ENCODE assay signal across 34 cellular contexts in the genomic region with DNA sequence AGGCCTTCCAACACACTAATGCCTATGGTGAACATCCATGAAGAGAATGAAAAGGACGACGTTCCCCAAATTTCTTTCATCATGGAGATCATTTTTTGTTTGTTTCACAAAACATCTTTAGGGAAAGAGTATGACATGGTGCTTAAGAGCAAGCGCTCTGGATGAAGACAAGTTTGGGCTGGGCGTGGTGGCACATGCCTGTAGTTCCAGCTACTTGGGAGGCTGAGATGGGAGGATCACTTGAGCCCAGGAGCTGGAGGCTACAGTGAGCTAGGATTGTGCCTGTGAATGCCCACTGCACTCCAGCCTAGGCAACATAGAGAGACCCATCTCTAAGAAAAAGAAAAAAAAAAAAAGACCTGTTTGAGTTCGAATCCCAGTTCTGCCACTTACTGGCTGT.
"Had no signal": no experiment of that assay in that cellular context is flagged by ENCODE, and none has a peak within 500 bp of the region (broad histone marks: within the 10 kb centered on the region; RNA-seq: fewer than 3 reads in every experiment).

No MANE protein-coding gene starts in this region.

- ATAC-seq: activated CD8-positive, alpha-beta T cell treated with anti-CD3 and anti-CD28 coated beads for 36 hours; activated naive CD4-positive, alpha-beta T cell treated with anti-CD3 and anti-CD28 coated beads, Interleukin-2, amount 50 U/mL, for 72 hours; activated T-cell treated with anti-CD3 and anti-CD28 coated beads, Interleukin-2, amount 50 U/mL, for 4 hours; activated T-cell treated with anti-CD3 and anti-CD28 coated beads, Interleukin-2, amount 50 U/mL, for 72 hours; activated T-helper 17 cell treated with anti-CD3 and anti-CD28 coated beads, Interleukin-2, amount 50 U/mL, for 72 hours; body of pancreas had no signal

- H3K27ac Mint-ChIP-seq: activated B cell treated with CpG ODN at 0.5 μM for 24 hours; activated CD4-positive, alpha-beta memory T cell treated with anti-CD3 and anti-CD28 coated beads for 36 hours; activated CD4-positive, alpha-beta T cell treated with anti-CD3 and anti-CD28 coated beads, Interleukin-2, amount 10 ng/mL, durations not matched to agents 24 days and 14 days; activated CD8-positive, alpha-beta T cell treated with anti-CD3 and anti-CD28 coated beads for 36 hours; activated naive CD4-positive, alpha-beta T cell treated with anti-CD3 and anti-CD28 coated beads for 36 hours; activated naive CD8-positive, alpha-beta T cell treated with anti-CD3 and anti-CD28 coated beads for 36 hours; activated T-cell treated with anti-CD3 and anti-CD28 coated beads, Interleukin-2, amount 50 U/mL, for 72 hours; activated T-helper 1 cell treated with anti-CD3 and anti-CD28 coated beads, Interleukin-12 subunit alpha, Interleukin-12 subunit beta, Interleukin-2, Interleukin-4 antibody, amounts not matched to agents 30 ng/mL and 10 ng/mL and 1 ng/mL, durations not matched to agents 14 hours and 24 hours and 36 hours; activated T-helper 17 cell treated with anti-CD3 and anti-CD28 coated beads, Interleukin-2, amount 50 U/mL, for 72 hours; T-helper 1 cell treated with Interleukin-12 subunit alpha and Interleukin-12 subunit beta and Interleukin-4 antibody, amounts not matched to agents 30 μg/mL and 1 μg/mL, for 36 hours; T-helper 2 cell treated with Interferon-gamma antibody and Interleukin-4, amounts not matched to agents 5 μg/mL and 100 μg/mL, for 36 hours had no signal

- H3K9me3 ChIP-seq: adrenal gland, body of pancreas had no signal

- H3K27me3 Mint-ChIP-seq: activated CD4-positive, alpha-beta T cell treated with anti-CD3 and anti-CD28 coated beads, Interleukin-2, amount 10 ng/mL, durations not matched to agents 24 days and 14 days; activated CD8-positive, alpha-beta T cell treated with anti-CD3 and anti-CD28 coated beads for 36 hours had no signal

- H3K9me3 Mint-ChIP-seq: activated CD4-positive, alpha-beta T cell treated with anti-CD3 and anti-CD28 coated beads, Interleukin-2, amount 10 ng/mL, durations not matched to agents 24 days and 14 days; activated CD8-positive, alpha-beta T cell treated with anti-CD3 and anti-CD28 coated beads for 36 hours; activated naive CD4-positive, alpha-beta T cell treated with anti-CD3 and anti-CD28 coated beads for 36 hours; activated naive CD4-positive, alpha-beta T cell treated with anti-CD3 and anti-CD28 coated beads, Interleukin-2, amount 50 U/mL, for 72 hours; activated naive CD8-positive, alpha-beta T cell treated with anti-CD3 and anti-CD28 coated beads for 36 hours; activated T-cell treated with anti-CD3 and anti-CD28 coated beads, Interleukin-2, amount 50 U/mL, for 4 hours; activated T-cell treated with anti-CD3 and anti-CD28 coated beads, Interleukin-2, amount 50 U/mL, for 72 hours; activated T-helper 1 cell treated with anti-CD3 and anti-CD28 coated beads, Interleukin-12 subunit alpha, Interleukin-12 subunit beta, Interleukin-2, Interleukin-4 antibody, amounts not matched to agents 30 ng/mL and 10 ng/mL and 1 ng/mL, durations not matched to agents 14 hours and 24 hours and 36 hours; activated T-helper 17 cell treated with anti-CD3 and anti-CD28 coated beads, Interleukin-2, amount 50 U/mL, for 72 hours; T-helper 1 cell treated with Interleukin-12 subunit alpha and Interleukin-12 subunit beta and Interleukin-4 antibody, amounts not matched to agents 30 μg/mL and 1 μg/mL, for 36 hours; T-helper 2 cell treated with Interferon-gamma antibody and Interleukin-4, amounts not matched to agents 5 μg/mL and 100 μg/mL, for 36 hours had no signal

- H3K36me3 Mint-ChIP-seq: activated CD4-positive, alpha-beta memory T cell treated with anti-CD3 and anti-CD28 coated beads for 36 hours; activated naive CD4-positive, alpha-beta T cell treated with anti-CD3 and anti-CD28 coated beads, Interleukin-2, amount 50 U/mL, for 72 hours; activated naive CD8-positive, alpha-beta T cell treated with anti-CD3 and anti-CD28 coated beads for 36 hours had no signal

- H3K4me3 ChIP-seq: adrenal gland, body of pancreas, breast epithelium had no signal

- H3K4me1 Mint-ChIP-seq: activated B cell treated with CpG ODN at 0.5 μM for 24 hours; activated CD4-positive, alpha-beta T cell treated with anti-CD3 and anti-CD28 coated beads, Interleukin-2, amount 10 ng/mL, durations not matched to agents 24 days and 14 days; activated naive CD8-positive, alpha-beta T cell treated with anti-CD3 and anti-CD28 coated beads for 36 hours; activated T-helper 17 cell treated with anti-CD3 and anti-CD28 coated beads, Interleukin-2, amount 50 U/mL, for 72 hours had no signal

- DNase-seq: activated B cell treated with CpG ODN at 0.5 μM for 24 hours; activated CD4-positive, alpha-beta memory T cell treated with anti-CD3 and anti-CD28 coated beads for 36 hours; activated CD4-positive, alpha-beta T cell treated with anti-CD3 and anti-CD28 coated beads for 4 hours; activated CD4-positive, alpha-beta T cell treated with anti-CD3 and anti-CD28 coated beads, Interleukin-2, amount 10 ng/mL, durations not matched to agents 24 days and 14 days; activated CD4-positive, alpha-beta T cell treated with anti-CD3 and anti-CD28 coated beads, Interleukin-2, amount 50 U/mL, for 1 hour; activated CD4-positive, alpha-beta T cell treated with anti-CD3 and anti-CD28 coated beads, Interleukin-2, amount 50 U/mL, for 4 hours; activated CD4-positive, CD25-positive, alpha-beta regulatory T cell treated with anti-CD3 and anti-CD28 coated beads, Interleukin-2, amount 50 U/mL, for 72 hours; activated CD8-positive, alpha-beta memory T cell treated with anti-CD3 and anti-CD28 coated beads, Interleukin-2, amount 50 U/mL, for 4 hours; activated CD8-positive, alpha-beta T cell treated with anti-CD3 and anti-CD28 coated beads for 36 hours; activated effector memory CD4-positive, alpha-beta T cell treated with anti-CD3 and anti-CD28 coated beads, Interleukin-2, amount 50 U/mL, for 16 hours; activated gamma-delta T cell treated with Interleukin-2 at 50 U/mL for 16 hours; activated naive CD4-positive, alpha-beta T cell; activated naive CD4-positive, alpha-beta T cell treated with anti-CD3 and anti-CD28 coated beads for 36 hours; activated naive CD4-positive, alpha-beta T cell treated with anti-CD3 and anti-CD28 coated beads, Interleukin-2, amount 50 U/mL, for 16 hours; activated naive CD8-positive, alpha-beta T cell treated with anti-CD3 and anti-CD28 coated beads for 36 hours; activated T-cell treated with anti-CD3 and anti-CD28 coated beads for 4 hours; activated T-cell treated with anti-CD3 and anti-CD28 coated beads, Interleukin-2, amount 50 U/mL, for 1 hour; activated T-cell treated with anti-CD3 and anti-CD28 coated beads, Interleukin-2, amount 50 U/mL, for 4 hours; activated T-cell treated with anti-CD3 and anti-CD28 coated beads, Interleukin-2, amount 50 U/mL, for 72 hours; adrenal gland; amniotic stem cell; body of pancreas; brain microvascular endothelial cell; central memory CD4-positive, alpha-beta T cell; T-helper 1 cell; T-helper 2 cell; T-helper 9 cell had no signal

- H3K27ac ChIP-seq: adrenal gland, body of pancreas, brain microvascular endothelial cell, breast epithelium, VCaP had no signal

- H3K4me3 Mint-ChIP-seq: activated B cell treated with CpG ODN at 0.5 μM for 24 hours; activated CD4-positive, alpha-beta memory T cell treated with anti-CD3 and anti-CD28 coated beads for 36 hours; activated CD4-positive, alpha-beta T cell treated with anti-CD3 and anti-CD28 coated beads, Interleukin-2, amount 10 ng/mL, durations not matched to agents 24 days and 14 days; activated CD8-positive, alpha-beta T cell treated with anti-CD3 and anti-CD28 coated beads for 36 hours; activated naive CD4-positive, alpha-beta T cell treated with anti-CD3 and anti-CD28 coated beads for 36 hours; activated naive CD8-positive, alpha-beta T cell treated with anti-CD3 and anti-CD28 coated beads for 36 hours; activated T-cell treated with anti-CD3 and anti-CD28 coated beads, Interleukin-2, amount 50 U/mL, for 4 hours; activated T-cell treated with anti-CD3 and anti-CD28 coated beads, Interleukin-2, amount 50 U/mL, for 72 hours; activated T-helper 1 cell treated with anti-CD3 and anti-CD28 coated beads, Interleukin-12 subunit alpha, Interleukin-12 subunit beta, Interleukin-2, Interleukin-4 antibody, amounts not matched to agents 30 ng/mL and 10 ng/mL and 1 ng/mL, durations not matched to agents 14 hours and 24 hours and 36 hours; activated T-helper 17 cell treated with anti-CD3 and anti-CD28 coated beads, Interleukin-2, amount 50 U/mL, for 72 hours; T-helper 1 cell treated with Interleukin-12 subunit alpha and Interleukin-12 subunit beta and Interleukin-4 antibody, amounts not matched to agents 30 μg/mL and 1 μg/mL, for 36 hours; T-helper 2 cell treated with Interferon-gamma antibody and Interleukin-4, amounts not matched to agents 5 μg/mL and 100 μg/mL, for 36 hours had no signal

- H3K4me1 ChIP-seq: adrenal gland, body of pancreas, breast epithelium had no signal

- H3K36me3 ChIP-seq: adrenal gland, brain microvascular endothelial cell, breast epithelium had no signal

- H3K27me3 ChIP-seq: adrenal gland, body of pancreas, brain microvascular endothelial cell had no signal
